8 cellular contexts compared by ENCODE assay signal in the genomic region with DNA sequence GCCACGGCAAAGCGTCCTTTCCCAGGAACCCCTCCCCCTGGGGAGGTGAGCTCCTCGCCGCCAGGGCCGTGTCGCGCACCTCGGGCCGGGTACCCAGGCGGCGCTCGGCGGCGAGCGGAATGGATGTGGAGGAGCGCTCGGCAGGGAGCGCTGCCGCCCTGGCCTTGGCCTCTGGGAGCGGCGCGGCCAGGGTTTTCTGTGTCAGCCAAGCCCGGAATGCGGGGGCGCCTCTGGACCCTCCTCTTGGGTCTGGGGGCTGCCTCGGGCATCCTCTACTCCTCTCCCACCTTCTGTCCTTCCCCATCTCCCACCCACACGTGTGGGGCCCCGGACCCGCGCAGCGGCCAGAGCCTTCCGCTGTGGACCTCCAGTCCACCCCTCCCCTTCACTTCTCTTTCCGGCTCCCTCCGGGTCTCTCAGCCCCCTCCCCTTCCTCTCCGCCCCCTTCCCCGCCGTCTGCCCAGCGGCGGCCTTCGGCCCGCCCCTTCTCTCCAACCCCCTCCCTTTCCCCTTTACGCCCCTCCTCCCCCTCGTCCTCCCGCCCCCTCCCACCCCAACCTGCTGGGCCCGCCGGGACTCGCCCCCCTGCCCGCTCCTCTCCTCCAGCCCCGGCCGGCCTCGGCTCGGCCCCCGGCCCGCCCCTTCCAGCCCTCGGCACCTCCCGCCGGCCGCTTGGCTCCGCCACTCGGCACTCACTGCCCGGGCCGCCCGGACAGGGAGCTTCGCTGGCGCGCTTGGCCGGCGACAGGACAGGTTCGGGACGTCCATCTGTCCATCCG. TPM values are rescaled to one million over a fixed set of nuclear protein-coding genes. Genes with fewer than 3 reads are reported as not detected.
DNase-seq lines count a peak whose midpoint lies in the region; ATAC-seq and TF ChIP-seq lines count a peak whose summit lies in the region.

A gene (plus strand): TSS at position 684 of the 779 bp plus-strand sequence. CDS start 129 bp downstream, outside the sequence.

- H3K14ac ChIP-seq in mesenchymal stem cell (ENCODE audit: low read length in 2 of 2), result peak within 1 kb of the TSS in 1 of 2 experiments; percentile 97

- H3K4me1 ChIP-seq in endocrine pancreas (ENCODE audit: control insufficient read depth, insufficient read depth, low read length) (no peaks in the 10 kb centered on the region), mesenchymal stem cell (ENCODE audit: control insufficient read depth, insufficient read depth, low read depth, low read length) (peaks cover 11% of the 10 kb centered on the region)

- peak within 1 kb of the TSS; percentile 96 for H2AFZ ChIP-seq in mesenchymal stem cell (ENCODE audit: low read depth, low read length)

- H3K36me3 Mint-ChIP-seq in activated CD8-positive, alpha-beta T cell treated with anti-CD3 and anti-CD28 coated beads for 36 hours (ENCODE audit: low read depth), result no peaks in the 10 kb centered on the region

- peaks cover 45% of the 10 kb centered on the region for H3K27me3 Mint-ChIP-seq in activated CD8-positive, alpha-beta T cell treated with anti-CD3 and anti-CD28 coated beads for 36 hours

- POLR2A ChIA-PET in activated CD8-positive, alpha-beta T cell treated with anti-CD3 and anti-CD28 coated beads for 36 hours (lab: Charles Lee), result interaction anchor here (0.8 kb wide), 1 partner anchor 15 kb away, joined by 4 read pairs; a partner anchor contains a TSS

- peak within 1 kb of the TSS in 1 of 2 experiments; percentile 76 for H3K23ac ChIP-seq in mesenchymal stem cell (ENCODE audit: low read length in 2 of 2)

- CTCF ChIA-PET in activated CD8-positive, alpha-beta T cell treated with anti-CD3 and anti-CD28 coated beads for 36 hours (lab: Charles Lee), result interaction anchor here (0.6 to 3.4 kb wide), 11 partner anchors 8 to 349 kb away, joined by 3 to 17 read pairs (median 3); a partner anchor contains a TSS

- H3K27me3 ChIP-seq in endocrine pancreas (ENCODE audit: control insufficient read depth, insufficient read depth, low read length) (no peaks in the 10 kb centered on the region), mesenchymal stem cell (ENCODE audit: control insufficient read depth in 1 of 2, insufficient read depth in 1 of 2, low read length in 2 of 2) (peaks cover 0 to 40% of the 10 kb centered on the region in 2 experiments)

- intact Hi-C loops in activated CD8-positive, alpha-beta T cell treated with anti-CD3 and anti-CD28 coated beads for 36 hours (cut with micrococcal nuclease), result no loop called here

- H3K4me3 Mint-ChIP-seq in activated CD8-positive, alpha-beta T cell treated with anti-CD3 and anti-CD28 coated beads for 36 hours, result peak within 1 kb of the TSS; percentile 77

- peak within 1 kb of the TSS; percentile 85 for H3K4me2 ChIP-seq in mesenchymal stem cell (ENCODE audit: low read length, poor library complexity, severe bottlenecking)

- no peak within 1 kb of the TSS for H3K27ac Mint-ChIP-seq in activated CD8-positive, alpha-beta T cell treated with anti-CD3 and anti-CD28 coated beads for 36 hours

- H4K91ac ChIP-seq in mesenchymal stem cell (ENCODE audit: low read length), result peak within 1 kb of the TSS; percentile 57

- H3K4me3 ChIP-seq in endocrine pancreas (ENCODE audit: control insufficient read depth, insufficient read depth, low read length), result peak within 1 kb of the TSS; percentile 40
- peak within 1 kb of the TSS; percentile 75 to 78 for H3K4me3 ChIP-seq in mesenchymal stem cell (ENCODE audit: insufficient read depth in 1 of 2, low read depth in 1 of 2, low read length in 2 of 2)

- peak within 1 kb of the TSS; percentile 60 for H2BK15ac ChIP-seq in mesenchymal stem cell (ENCODE audit: low read depth, poor library complexity, severe bottlenecking)

- H3K36me3 ChIP-seq in endocrine pancreas (ENCODE audit: control insufficient read depth, insufficient read depth, low read length) (no peaks in the 10 kb centered on the region), mesenchymal stem cell (ENCODE audit: control insufficient read depth in 1 of 2, insufficient read depth in 2 of 2, low read depth in 1 of 2, low read length in 2 of 2) (no peaks in the 10 kb centered on the region)

- H3K9me3 Mint-ChIP-seq in activated CD8-positive, alpha-beta T cell treated with anti-CD3 and anti-CD28 coated beads for 36 hours, result no peaks in the 10 kb centered on the region

- TF ChIP-seq CTCF in GM10266 (IDR thresholded peaks at IDR 0.05; ENCODE audit: control insufficient read depth, insufficient read depth, low read depth, missing control alignments), result peak; percentile 71
- peak; percentile 49 for TF ChIP-seq CTCF in activated CD8-positive, alpha-beta T cell treated with anti-CD3 and anti-CD28 coated beads for 36 hours (IDR thresholded peaks at IDR 0.05)

- peaks cover 6% of the 10 kb centered on the region for H3K79me1 ChIP-seq in mesenchymal stem cell (replicated peaks; ENCODE audit: low read length, poor library complexity, severe bottlenecking)

- peak within 1 kb of the TSS; percentile 37 to 88 for H3K18ac ChIP-seq in mesenchymal stem cell (ENCODE audit: low read depth in 1 of 2, low read length in 2 of 2)

- peak within 1 kb of the TSS; percentile 74 for H2AK5ac ChIP-seq in mesenchymal stem cell (ENCODE audit: low read length, severe bottlenecking)

- peak; percentile 83 for DNase-seq in GM10266 (ENCODE audit: extremely low spot score)
- DNase-seq in NCI-H69 (lab: John Stamatoyannopoulos, UW), result peak; percentile 82
- peak; percentile 64 for DNase-seq in activated CD8-positive, alpha-beta T cell treated with anti-CD3 and anti-CD28 coated beads for 36 hours
- DNase-seq in mesenchymal stem cell, result peak; percentile 89
- peak; percentile 42 to 46 for DNase-seq in stimulated activated CD8-positive, alpha-beta memory T cell treated with anti-CD3 and anti-CD28 coated beads, Interleukin-2, amount 100 ng/mL, for 48 hours (ENCODE audit: low read depth in 2 of 2)

- H2BK12ac ChIP-seq in mesenchymal stem cell (ENCODE audit: low read length in 2 of 2), result peak within 1 kb of the TSS in 1 of 2 experiments; percentile 97

- H2BK120ac ChIP-seq in mesenchymal stem cell (ENCODE audit: low read depth, low read length), result peak within 1 kb of the TSS; percentile 64

- peak within 1 kb of the TSS; percentile 85 for H2BK5ac ChIP-seq in mesenchymal stem cell (ENCODE audit: low read depth, low read length, poor library complexity, severe bottlenecking)

- peaks cover 11% of the 10 kb centered on the region for H3K4me1 Mint-ChIP-seq in activated CD8-positive, alpha-beta T cell treated with anti-CD3 and anti-CD28 coated beads for 36 hours (ENCODE audit: low read depth)

- peak within 1 kb of the TSS; percentile 81 for H4K8ac ChIP-seq in mesenchymal stem cell (ENCODE audit: low read length)

- peak within 1 kb of the TSS; percentile 93 for H3K27ac ChIP-seq in mesenchymal stem cell (ENCODE audit: low read length, poor library complexity, severe bottlenecking)

- H3K4ac ChIP-seq in mesenchymal stem cell (ENCODE audit: low read depth in 1 of 2, low read length in 2 of 2), result peak within 1 kb of the TSS; percentile 57 to 87

- H3K9ac ChIP-seq in endocrine pancreas (ENCODE audit: control insufficient read depth, insufficient read depth, low read length) (peak within 1 kb of the TSS; percentile 5), mesenchymal stem cell (ENCODE audit: low read length) (peak within 1 kb of the TSS; percentile 75)

- ATAC-seq in HG02870 (IDR thresholded peaks at IDR 0.05; ENCODE audit: unreplicated experiment) (peak; percentile 48), GM18873 (IDR thresholded peaks at IDR 0.05; ENCODE audit: low FRiP score, unreplicated experiment) (no peak)
- ATAC-seq in activated CD8-positive, alpha-beta T cell treated with anti-CD3 and anti-CD28 coated beads for 36 hours, result peak; percentile 92

- H3K9me3 ChIP-seq in endocrine pancreas (ENCODE audit: control insufficient read depth, low read length) (no peaks in the 10 kb centered on the region), mesenchymal stem cell (ENCODE audit: control insufficient read depth, low read length) (no peaks in the 10 kb centered on the region)

- WGBS in mesenchymal stem cell, result under 1% methylated on average over 52 of the region's 71 CpGs

RNA-seq across cellular contexts. Expression of the gene that starts here (rescaled TPM):
- under 1 TPM; 0.43 to 0.70 TPM for total RNA-seq in activated CD8-positive, alpha-beta T cell treated with anti-CD3 and anti-CD28 coated beads for 36 hours
- polyA plus RNA-seq in mesenchymal stem cell (2013, experiment 1 of 2), result 2.6 TPM
- polyA plus RNA-seq in mesenchymal stem cell (2013, experiment 2 of 2), result 2.7 TPM

Comparison
In these comparisons a context has a peak if more than half of its experiments do, and no peak if none do; other contexts are left out.
1. Peak in DNase-seq and ATAC-seq in activated CD8-positive, alpha-beta T cell treated with anti-CD3 and anti-CD28 coated beads for 36 hours; RNA of the gene not detected or under 1 TPM.